In the genomic region with DNA sequence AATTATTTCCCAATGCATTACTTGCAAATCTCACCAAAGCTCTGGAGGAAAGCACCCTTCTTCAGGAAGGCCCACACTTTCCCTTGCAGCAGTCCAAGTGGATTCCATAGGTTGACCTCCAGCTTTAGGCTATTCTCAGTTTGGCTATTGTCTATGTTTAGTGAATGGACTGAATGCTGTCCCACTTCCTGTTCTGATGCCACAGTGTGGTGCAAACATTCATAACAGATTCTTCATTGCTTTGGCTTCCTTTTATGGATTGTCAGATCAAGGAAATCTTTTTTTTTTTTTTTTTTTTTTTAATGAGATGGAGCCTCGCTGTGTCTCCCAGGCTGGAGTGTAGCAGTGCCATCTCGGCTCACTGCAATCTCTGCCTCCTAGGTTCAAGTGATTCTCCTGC, we compare ENCODE assay signal across 1 cellular context. TPM values are rescaled to one million over a fixed set of nuclear protein-coding genes. Genes with fewer than 3 reads are reported as not detected.
"Had no signal": no experiment of that assay in that cellular context is flagged by ENCODE, and none has a peak within 500 bp of the region (broad histone marks: within the 10 kb centered on the region; RNA-seq: fewer than 3 reads in every experiment).

No MANE protein-coding gene starts in this region.

RNA-seq across cellular contexts. Expression of a gene that starts 55.1 kb away (rescaled TPM):
- polyA plus RNA-seq: GM12878 had no signal
